ENCODE assay signal across 12 cellular contexts in genomic region chr17:44213403-44214229, GRCh38. TPM values are rescaled to one million over a fixed set of nuclear protein-coding genes. Genes with fewer than 3 reads are reported as not detected.
DNase-seq lines count a peak whose midpoint lies in the region; ATAC-seq and TF ChIP-seq lines count a peak whose summit lies in the region.
"Had no signal": no experiment of that assay in that cellular context is flagged by ENCODE, and none has a peak within 500 bp of the region (broad histone marks: within the 10 kb centered on the region; RNA-seq: fewer than 3 reads in every experiment).

No MANE protein-coding gene starts in this region.

- H2AFZ ChIP-seq in hepatocyte, result no peak overlapping the region

- H3K9me2 ChIP-seq in hepatocyte (replicated peaks; ENCODE audit: insufficient read depth), result no peaks in the 10 kb centered on the region

- H3K27ac ChIP-seq in SK-N-MC, result 0 out of 2 replicates have a peak overlapping the region, but pooled peaks have one; percentile 25
- no peak overlapping the region for H3K27ac ChIP-seq in endodermal cell (ENCODE audit: low read depth, low read length)
- H3K27ac ChIP-seq in hepatocyte, result no peak overlapping the region
- H3K27ac ChIP-seq: ascending aorta, vagina had no signal

- H3K4me3 ChIP-seq in SK-N-MC, result no peak overlapping the region
- no peak overlapping the region for H3K4me3 ChIP-seq in endodermal cell (ENCODE audit: low read length)
- no peak overlapping the region for H3K4me3 ChIP-seq in hepatocyte
- H3K4me3 ChIP-seq: ascending aorta, vagina had no signal

- peak overlapping the region in 1 of 2 donors; percentile 28 for H3K4me3 Mint-ChIP-seq in activated T-cell treated with anti-CD3 and anti-CD28 coated beads, Interleukin-2, amount 50 U/mL, for 72 hours
- H3K4me3 Mint-ChIP-seq in activated T-cell treated with anti-CD3 and anti-CD28 coated beads, Interleukin-2, amount 50 U/mL, for 4 hours, result no peak overlapping the region
- H3K4me3 Mint-ChIP-seq in endodermal cell, result no peak overlapping the region
- peak overlapping the region in 1 of 2 donors; percentile 14 for H3K4me3 Mint-ChIP-seq in stimulated activated naive B cell treated with anti-CD40 and anti-IgM and Interleukin-4, amounts not matched to agents 10 μg/mL and 1 μg/mL and 100 μg/mL, for 72 hours

- H3K27me3 ChIP-seq in endodermal cell (ENCODE audit: control insufficient read depth, insufficient read depth, low read length, poor library complexity, severe bottlenecking) (no peaks in the 10 kb centered on the region), hepatocyte (no peaks in the 10 kb centered on the region)
- H3K27me3 ChIP-seq: ascending aorta, vagina had no signal

- no peak overlapping the region for H3K9ac ChIP-seq in SK-N-MC (ENCODE audit: insufficient read length)
- H3K9ac ChIP-seq in endodermal cell (ENCODE audit: extremely low read depth, low read length, poor library complexity, severe bottlenecking), result no peak overlapping the region

- H3K4me1 ChIP-seq in endodermal cell (ENCODE audit: control insufficient read depth, insufficient read depth, low read length), result peaks cover 3% of the 10 kb centered on the region
- peaks cover 12% of the 10 kb centered on the region for H3K4me1 ChIP-seq in hepatocyte (ENCODE audit: insufficient read depth)

- no peak for ATAC-seq in activated T-cell treated with anti-CD3 and anti-CD28 coated beads, Interleukin-2, amount 50 U/mL, for 72 hours (replicated peaks in 1 of 2)
- no peak for ATAC-seq in activated T-cell treated with anti-CD3 and anti-CD28 coated beads, Interleukin-2, amount 50 U/mL, for 4 hours
- no peak for ATAC-seq in stimulated activated naive B cell treated with anti-CD40 and anti-IgM and Interleukin-4, amounts not matched to agents 10 μg/mL and 1 μg/mL and 100 μg/mL, for 72 hours (replicated peaks)
- no peak for ATAC-seq in HG02798 (IDR thresholded peaks at IDR 0.05; ENCODE audit: poor library complexity, unreplicated experiment)
- ATAC-seq: left cardiac atrium had no signal

- peak overlapping the region; percentile 56 for H3K27ac Mint-ChIP-seq in activated T-cell treated with anti-CD3 and anti-CD28 coated beads, Interleukin-2, amount 50 U/mL, for 72 hours
- H3K27ac Mint-ChIP-seq in endodermal cell, result peak overlapping the region; percentile 46
- peak overlapping the region; percentile 86 for H3K27ac Mint-ChIP-seq in stimulated activated naive B cell treated with anti-CD40 and anti-IgM and Interleukin-4, amounts not matched to agents 10 μg/mL and 1 μg/mL and 100 μg/mL, for 72 hours

- H3K36me3 Mint-ChIP-seq in activated T-cell treated with anti-CD3 and anti-CD28 coated beads, Interleukin-2, amount 50 U/mL, for 72 hours (ENCODE audit: insufficient read depth in 2 of 2), result peaks cover 22 to 28% of the 10 kb centered on the region in 2 donors
- peaks cover 46% of the 10 kb centered on the region for H3K36me3 Mint-ChIP-seq in activated T-cell treated with anti-CD3 and anti-CD28 coated beads, Interleukin-2, amount 50 U/mL, for 4 hours (ENCODE audit: insufficient read depth)
- H3K36me3 Mint-ChIP-seq in endodermal cell (ENCODE audit: low read depth), result peaks cover 68% of the 10 kb centered on the region
- peaks cover 63 to 81% of the 10 kb centered on the region in 2 donors for H3K36me3 Mint-ChIP-seq in stimulated activated naive B cell treated with anti-CD40 and anti-IgM and Interleukin-4, amounts not matched to agents 10 μg/mL and 1 μg/mL and 100 μg/mL, for 72 hours

- H3K79me2 ChIP-seq in hepatocyte, result peaks cover 26% of the 10 kb centered on the region

- peaks cover 86% of the 10 kb centered on the region for H3K36me3 ChIP-seq in SK-N-MC (ENCODE audit: insufficient read depth, low read length)
- peaks cover 71% of the 10 kb centered on the region for H3K36me3 ChIP-seq in endodermal cell (ENCODE audit: control insufficient read depth, insufficient read depth, low read length)
- H3K36me3 ChIP-seq in hepatocyte (replicated peaks; ENCODE audit: insufficient read depth, low read depth), result peaks cover 3% of the 10 kb centered on the region

- H3K4me2 ChIP-seq in hepatocyte, result no peak overlapping the region

- peaks cover 20% of the 10 kb centered on the region for H4K20me1 ChIP-seq in hepatocyte (ENCODE audit: insufficient read depth, poor library complexity, severe bottlenecking)

- no peaks in the 10 kb centered on the region for H3K27me3 Mint-ChIP-seq in activated T-cell treated with anti-CD3 and anti-CD28 coated beads, Interleukin-2, amount 50 U/mL, for 72 hours (ENCODE audit: low read depth)
- no peaks in the 10 kb centered on the region for H3K27me3 Mint-ChIP-seq in activated T-cell treated with anti-CD3 and anti-CD28 coated beads, Interleukin-2, amount 50 U/mL, for 4 hours (ENCODE audit: low read depth)
- no peaks in the 10 kb centered on the region for H3K27me3 Mint-ChIP-seq in endodermal cell (ENCODE audit: insufficient read depth)
- no peaks in the 10 kb centered on the region for H3K27me3 Mint-ChIP-seq in stimulated activated naive B cell treated with anti-CD40 and anti-IgM and Interleukin-4, amounts not matched to agents 10 μg/mL and 1 μg/mL and 100 μg/mL, for 72 hours

- H3K9me3 ChIP-seq in SK-N-MC (ENCODE audit: low read depth, low read length) (no peaks in the 10 kb centered on the region), endodermal cell (ENCODE audit: control insufficient read depth, low read length) (no peaks in the 10 kb centered on the region), hepatocyte (ENCODE audit: low read depth) (no peaks in the 10 kb centered on the region)
- H3K9me3 ChIP-seq: ascending aorta, vagina had no signal

- TF ChIP-seq CTCF in endodermal cell (conservative IDR thresholded peaks at IDR 0.05), result no peak
- no peak for TF ChIP-seq CTCF in hepatocyte (IDR thresholded peaks at IDR 0.05; ENCODE audit: poor library complexity)

- H3K9me3 Mint-ChIP-seq in activated T-cell treated with anti-CD3 and anti-CD28 coated beads, Interleukin-2, amount 50 U/mL, for 72 hours, result no peaks in the 10 kb centered on the region
- H3K9me3 Mint-ChIP-seq in activated T-cell treated with anti-CD3 and anti-CD28 coated beads, Interleukin-2, amount 50 U/mL, for 4 hours, result no peaks in the 10 kb centered on the region
- H3K9me3 Mint-ChIP-seq in endodermal cell, result no peaks in the 10 kb centered on the region
- no peaks in the 10 kb centered on the region for H3K9me3 Mint-ChIP-seq in stimulated activated naive B cell treated with anti-CD40 and anti-IgM and Interleukin-4, amounts not matched to agents 10 μg/mL and 1 μg/mL and 100 μg/mL, for 72 hours

- no peak for DNase-seq in activated T-cell treated with anti-CD3 and anti-CD28 coated beads, Interleukin-2, amount 50 U/mL, for 72 hours
- no peak for DNase-seq in activated T-cell treated with anti-CD3 and anti-CD28 coated beads, Interleukin-2, amount 50 U/mL, for 4 hours
- no peak for DNase-seq in SK-N-MC (ENCODE audit: low read depth, low spot score)
- DNase-seq in endodermal cell, result no peak
- DNase-seq in stimulated activated naive B cell treated with anti-CD40 and anti-IgM and Interleukin-4, amounts not matched to agents 10 μg/mL and 1 μg/mL and 100 μg/mL, for 72 hours, result no peak
- DNase-seq in NCI-H1417 (lab: John Stamatoyannopoulos, UW), result no peak
- no peak for DNase-seq in hepatocyte (ENCODE audit: low spot score)
- DNase-seq: left cardiac atrium, SW 1271 had no signal

- WGBS in endodermal cell (ENCODE audit: insufficient coverage in 1 of 2, insufficient read length in 1 of 2), 2 experiments, result 95 to 97% methylated on average over 8 to 15 of the region's 15 CpGs
- WGBS in hepatocyte (ENCODE audit: low lambda C conversion rate, missing lambda C conversion rate), result 97% methylated on average over 15 of the region's 15 CpGs

- peaks cover 75% of the 10 kb centered on the region for H3K4me1 Mint-ChIP-seq in activated T-cell treated with anti-CD3 and anti-CD28 coated beads, Interleukin-2, amount 50 U/mL, for 72 hours (ENCODE audit: low read depth)
- peaks cover 69% of the 10 kb centered on the region for H3K4me1 Mint-ChIP-seq in activated T-cell treated with anti-CD3 and anti-CD28 coated beads, Interleukin-2, amount 50 U/mL, for 4 hours (ENCODE audit: low read depth)
- peaks cover 6% of the 10 kb centered on the region for H3K4me1 Mint-ChIP-seq in endodermal cell
- peaks cover 62 to 84% of the 10 kb centered on the region in 2 donors for H3K4me1 Mint-ChIP-seq in stimulated activated naive B cell treated with anti-CD40 and anti-IgM and Interleukin-4, amounts not matched to agents 10 μg/mL and 1 μg/mL and 100 μg/mL, for 72 hours

RNA-seq across cellular contexts. Expression of gene UBTF, which starts 5.9 kb away (rescaled TPM):
- total RNA-seq in activated T-cell treated with anti-CD3 and anti-CD28 coated beads, Interleukin-2, amount 50 U/mL, for 72 hours, result 100 to 1,000 TPM; 105 to 125 TPM
- 100 to 1,000 TPM; 147 to 158 (median 154) TPM for total RNA-seq in activated T-cell treated with anti-CD3 and anti-CD28 coated beads, Interleukin-2, amount 50 U/mL, for 4 hours
- 10 to 100 TPM; 62.0 to 89.9 TPM for total RNA-seq in endodermal cell
- polyA plus RNA-seq in endodermal cell (2013, experiment 1 of 2), result 51.0 TPM
- 48.4 TPM for polyA plus RNA-seq in endodermal cell (2013, experiment 2 of 2)
- total RNA-seq in hepatocyte, result 35.0 and 38.9 TPM in 2 replicates
- polyA plus RNA-seq in hepatocyte, result 37.2 and 41.1 TPM in 2 replicates

RNA-seq across cellular contexts. Expression of gene ATXN7L3, which starts 13.9 kb away (rescaled TPM):
- 10 to 100 TPM; 96.1 to 97.6 TPM for total RNA-seq in activated T-cell treated with anti-CD3 and anti-CD28 coated beads, Interleukin-2, amount 50 U/mL, for 72 hours
- total RNA-seq in activated T-cell treated with anti-CD3 and anti-CD28 coated beads, Interleukin-2, amount 50 U/mL, for 4 hours, result 100 to 1,000 TPM; 101 to 111 (median 110) TPM
- 100 to 1,000 TPM; 118 to 144 TPM for total RNA-seq in endodermal cell
- polyA plus RNA-seq in endodermal cell (2013, experiment 1 of 2), result 72.4 TPM
- 72.5 TPM for polyA plus RNA-seq in endodermal cell (2013, experiment 2 of 2)
- total RNA-seq in hepatocyte, result 64.0 and 64.3 TPM in 2 replicates
- polyA plus RNA-seq in hepatocyte, result 28.7 and 29.2 TPM in 2 replicates

RNA-seq across cellular contexts. Expression of gene TMUB2, which starts 26.8 kb away (rescaled TPM):
- total RNA-seq in activated T-cell treated with anti-CD3 and anti-CD28 coated beads, Interleukin-2, amount 50 U/mL, for 72 hours, result 10 to 100 TPM; 40.8 to 46.2 TPM
- total RNA-seq in activated T-cell treated with anti-CD3 and anti-CD28 coated beads, Interleukin-2, amount 50 U/mL, for 4 hours, result 10 to 100 TPM; 15.2 to 19.6 (median 17.9) TPM
- total RNA-seq in endodermal cell (10 to 100 TPM; 28.8 to 33.1 TPM), hepatocyte (27.7 and 31.3 TPM in 2 replicates)
- polyA plus RNA-seq in endodermal cell (2013, experiment 1 of 2), result 43.4 TPM
- 38.5 TPM for polyA plus RNA-seq in endodermal cell (2013, experiment 2 of 2)
- polyA plus RNA-seq in hepatocyte, result 46.8 and 54.6 TPM in 2 replicates

RNA-seq across cellular contexts. Expression of gene ASB16, which starts 43.1 kb away (rescaled TPM):
- under 1 TPM; 0.34 to 0.44 TPM for total RNA-seq in activated T-cell treated with anti-CD3 and anti-CD28 coated beads, Interleukin-2, amount 50 U/mL, for 72 hours
- under 1 TPM in 2 of 3 donors, not detected in 1; 0.08 to 0.11 TPM for total RNA-seq in activated T-cell treated with anti-CD3 and anti-CD28 coated beads, Interleukin-2, amount 50 U/mL, for 4 hours
- total RNA-seq in endodermal cell, result under 1 TPM in 1 of 2 donors, not detected in 1; 0.53 TPM
- not detected for polyA plus RNA-seq in endodermal cell (2013, experiment 1 of 2)
- polyA plus RNA-seq in endodermal cell (2013, experiment 2 of 2), result 0.33 TPM
- total RNA-seq in hepatocyte, result 0.23 TPM in 1 of 2 replicates, not detected in the other
- polyA plus RNA-seq in hepatocyte, result 0.71 and 2.0 TPM in 2 replicates
- total RNA-seq: ascending aorta, vagina had no signal

RNA-seq across cellular contexts. Expression of gene SLC4A1, which starts 54.3 kb away (rescaled TPM):
- total RNA-seq in activated T-cell treated with anti-CD3 and anti-CD28 coated beads, Interleukin-2, amount 50 U/mL, for 72 hours, result not detected
- total RNA-seq in activated T-cell treated with anti-CD3 and anti-CD28 coated beads, Interleukin-2, amount 50 U/mL, for 4 hours, result not detected
- total RNA-seq in endodermal cell, result under 1 TPM in 1 of 2 donors, not detected in 1; 0.04 TPM
- polyA plus RNA-seq in endodermal cell (2013, experiment 1 of 2), result not detected
- 0.04 TPM for polyA plus RNA-seq in endodermal cell (2013, experiment 2 of 2)
- total RNA-seq in hepatocyte, result not detected in 2 replicates
- polyA plus RNA-seq in hepatocyte, result not detected in 2 replicates
- total RNA-seq: vagina had no signal
